ENCODE assay signal across 1 cellular context in the genomic region with DNA sequence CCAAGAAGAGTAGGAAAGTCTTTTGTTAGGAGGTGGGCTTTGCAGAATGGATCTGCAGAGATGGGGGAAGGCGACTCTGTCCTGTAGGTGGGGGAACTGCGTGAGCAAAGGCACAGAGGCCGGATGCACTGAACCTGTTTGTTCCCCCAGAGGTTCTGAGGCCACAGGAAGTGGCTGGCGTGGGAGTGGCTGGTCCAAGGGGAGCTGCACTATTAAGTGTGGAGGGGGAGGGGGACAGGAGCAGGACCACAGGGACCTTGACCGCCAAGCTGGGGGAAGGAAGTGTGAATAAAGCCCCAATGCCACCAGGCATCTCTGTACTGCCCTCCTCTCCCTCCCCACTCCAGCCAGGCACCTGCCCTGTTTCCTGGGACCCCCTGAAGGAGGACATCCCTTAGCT.
TF ChIP-seq lines count a peak whose summit lies in the region.

No MANE protein-coding gene starts in this region.

TF ChIP-seq in GM12878, 131 proteins besides CTCF, POLR2A, EP300 and RAD21 (continued from another document):
- TF ChIP-seq, protein P1, sequence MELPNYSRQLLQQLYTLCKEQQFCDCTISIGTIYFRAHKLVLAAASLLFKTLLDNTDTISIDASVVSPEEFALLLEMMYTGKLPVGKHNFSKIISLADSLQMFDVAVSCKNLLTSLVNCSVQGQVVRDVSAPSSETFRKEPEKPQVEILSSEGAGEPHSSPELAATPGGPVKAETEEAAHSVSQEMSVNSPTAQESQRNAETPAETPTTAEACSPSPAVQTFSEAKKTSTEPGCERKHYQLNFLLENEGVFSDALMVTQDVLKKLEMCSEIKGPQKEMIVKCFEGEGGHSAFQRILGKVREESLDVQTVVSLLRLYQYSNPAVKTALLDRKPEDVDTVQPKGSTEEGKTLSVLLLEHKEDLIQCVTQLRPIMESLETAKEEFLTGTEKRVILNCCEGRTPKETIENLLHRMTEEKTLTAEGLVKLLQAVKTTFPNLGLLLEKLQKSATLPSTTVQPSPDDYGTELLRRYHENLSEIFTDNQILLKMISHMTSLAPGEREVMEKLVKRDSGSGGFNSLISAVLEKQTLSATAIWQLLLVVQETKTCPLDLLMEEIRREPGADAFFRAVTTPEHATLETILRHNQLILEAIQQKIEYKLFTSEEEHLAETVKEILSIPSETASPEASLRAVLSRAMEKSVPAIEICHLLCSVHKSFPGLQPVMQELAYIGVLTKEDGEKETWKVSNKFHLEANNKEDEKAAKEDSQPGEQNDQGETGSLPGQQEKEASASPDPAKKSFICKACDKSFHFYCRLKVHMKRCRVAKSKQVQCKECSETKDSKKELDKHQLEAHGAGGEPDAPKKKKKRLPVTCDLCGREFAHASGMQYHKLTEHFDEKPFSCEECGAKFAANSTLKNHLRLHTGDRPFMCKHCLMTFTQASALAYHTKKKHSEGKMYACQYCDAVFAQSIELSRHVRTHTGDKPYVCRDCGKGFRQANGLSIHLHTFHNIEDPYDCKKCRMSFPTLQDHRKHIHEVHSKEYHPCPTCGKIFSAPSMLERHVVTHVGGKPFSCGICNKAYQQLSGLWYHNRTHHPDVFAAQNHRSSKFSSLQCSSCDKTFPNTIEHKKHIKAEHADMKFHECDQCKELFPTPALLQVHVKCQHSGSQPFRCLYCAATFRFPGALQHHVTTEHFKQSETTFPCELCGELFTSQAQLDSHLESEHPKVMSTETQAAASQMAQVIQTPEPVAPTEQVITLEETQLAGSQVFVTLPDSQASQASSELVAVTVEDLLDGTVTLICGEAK (IDR thresholded peaks at IDR 0.05; ENCODE audit: borderline replicate concordance), result peak; percentile 36; the same call in 1 of the 2 replicates
- TF ChIP-seq IKZF2 (IDR thresholded peaks at IDR 0.05) (peak; percentile 59 to 60; a peak in 3 of 4 replicates), ZNF207 (IDR thresholded peaks at IDR 0.05; ENCODE audit: borderline replicate concordance) (no peak), TCF12 (IDR thresholded peaks at IDR 0.05; ENCODE audit: low read depth, low read length) (no peak), SP1 (IDR thresholded peaks at IDR 0.05; ENCODE audit: low read depth, low read length) (peak; percentile 74), STAT1 (conservative IDR thresholded peaks at IDR 0.05) (no peak), JUND (IDR thresholded peaks at IDR 0.05; ENCODE audit: low read depth, low read length) (no peak), SUZ12 (IDR thresholded peaks at IDR 0.05; ENCODE audit: unreplicated experiment) (no peak), CHD1 (IDR thresholded peaks at IDR 0.05; ENCODE audit: low read depth, low read length) (no peak), HSF1 (IDR thresholded peaks at IDR 0.05; ENCODE audit: low read depth, low read length) (no peak), NR2F1 (conservative IDR thresholded peaks at IDR 0.05) (peak; percentile 65), MEF2B (IDR thresholded peaks at IDR 0.05; ENCODE audit: partially characterized antibody, poor library complexity, severe bottlenecking) (peak; percentile 30), DPF2 (IDR thresholded peaks at IDR 0.05) (peak; percentile 46; the same call in 1 of the 2 replicates), ZBED1 (IDR thresholded peaks at IDR 0.05; ENCODE audit: borderline replicate concordance) (no peak), GABPA (IDR thresholded peaks at IDR 0.05; ENCODE audit: low read depth) (no peak; the same call in 1 of the 2 replicates), CHD2 (IDR thresholded peaks at IDR 0.05; ENCODE audit: borderline replicate concordance, low read depth, low read length) (peak; percentile 53; the same call in 1 of the 2 replicates), BHLHE40 (IDR thresholded peaks at IDR 0.05; ENCODE audit: borderline replicate concordance in 1 of 2, low read depth in 2 of 2, low read length in 1 of 2) (no peak), ATF7 (IDR thresholded peaks at IDR 0.05; ENCODE audit: low read depth) (peak; percentile 38; the same call in 1 of the 2 replicates), CUX1 (IDR thresholded peaks at IDR 0.05; ENCODE audit: insufficient replicate concordance, low read depth, low read length) (no peak), SMC3 (IDR thresholded peaks at IDR 0.05; ENCODE audit: borderline replicate concordance, low read length) (no peak), CREM (IDR thresholded peaks at IDR 0.05; ENCODE audit: low read depth) (no peak), EGR1 (IDR thresholded peaks at IDR 0.05; ENCODE audit: borderline replicate concordance in 1 of 2, low read depth in 2 of 2, low read length in 2 of 2) (peak in 1 of 2 experiments; percentile 79; a peak in 2 of 3 replicates), PAX5 (IDR thresholded peaks at IDR 0.05; ENCODE audit: borderline replicate concordance, low read depth, low read length) (peak; percentile 51; the same call in 1 of the 2 replicates), IKZF1 (conservative IDR thresholded peaks at IDR 0.05) (peak; percentile 79), MYC (IDR thresholded peaks at IDR 0.05; ENCODE audit: insufficient read depth, insufficient read length, insufficient replicate concordance, low read length, severe bottlenecking) (no peak), YY1 (IDR thresholded peaks at IDR 0.05; ENCODE audit: low read depth, low read length) (no peak), SPI1 (IDR thresholded peaks at IDR 0.05; ENCODE audit: borderline replicate concordance, insufficient read depth, low read depth, low read length) (peak; percentile 33; the same call in 1 of the 2 replicates), RUNX3 (IDR thresholded peaks at IDR 0.05; ENCODE audit: low read length) (peak; percentile 72), MEF2A (IDR thresholded peaks at IDR 0.05; ENCODE audit: insufficient read depth, low read depth, low read length) (no peak), ZNF274 (IDR thresholded peaks at IDR 0.05; ENCODE audit: insufficient read depth, insufficient read length) (no peak), ZNF217 (IDR thresholded peaks at IDR 0.05) (no peak)
- TF ChIP-seq, protein P2, sequence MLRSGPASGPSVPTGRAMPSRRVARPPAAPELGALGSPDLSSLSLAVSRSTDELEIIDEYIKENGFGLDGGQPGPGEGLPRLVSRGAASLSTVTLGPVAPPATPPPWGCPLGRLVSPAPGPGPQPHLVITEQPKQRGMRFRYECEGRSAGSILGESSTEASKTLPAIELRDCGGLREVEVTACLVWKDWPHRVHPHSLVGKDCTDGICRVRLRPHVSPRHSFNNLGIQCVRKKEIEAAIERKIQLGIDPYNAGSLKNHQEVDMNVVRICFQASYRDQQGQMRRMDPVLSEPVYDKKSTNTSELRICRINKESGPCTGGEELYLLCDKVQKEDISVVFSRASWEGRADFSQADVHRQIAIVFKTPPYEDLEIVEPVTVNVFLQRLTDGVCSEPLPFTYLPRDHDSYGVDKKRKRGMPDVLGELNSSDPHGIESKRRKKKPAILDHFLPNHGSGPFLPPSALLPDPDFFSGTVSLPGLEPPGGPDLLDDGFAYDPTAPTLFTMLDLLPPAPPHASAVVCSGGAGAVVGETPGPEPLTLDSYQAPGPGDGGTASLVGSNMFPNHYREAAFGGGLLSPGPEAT (IDR thresholded peaks at IDR 0.05; ENCODE audit: low read depth), result 0 out of 2 replicates have a peak, but pooled peaks have one; percentile 19
- TF ChIP-seq, protein P3, sequence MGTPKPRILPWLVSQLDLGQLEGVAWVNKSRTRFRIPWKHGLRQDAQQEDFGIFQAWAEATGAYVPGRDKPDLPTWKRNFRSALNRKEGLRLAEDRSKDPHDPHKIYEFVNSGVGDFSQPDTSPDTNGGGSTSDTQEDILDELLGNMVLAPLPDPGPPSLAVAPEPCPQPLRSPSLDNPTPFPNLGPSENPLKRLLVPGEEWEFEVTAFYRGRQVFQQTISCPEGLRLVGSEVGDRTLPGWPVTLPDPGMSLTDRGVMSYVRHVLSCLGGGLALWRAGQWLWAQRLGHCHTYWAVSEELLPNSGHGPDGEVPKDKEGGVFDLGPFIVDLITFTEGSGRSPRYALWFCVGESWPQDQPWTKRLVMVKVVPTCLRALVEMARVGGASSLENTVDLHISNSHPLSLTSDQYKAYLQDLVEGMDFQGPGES (IDR thresholded peaks at IDR 0.05), result no peak
